ENCODE assay signal across 8 cellular contexts in the genomic region with DNA sequence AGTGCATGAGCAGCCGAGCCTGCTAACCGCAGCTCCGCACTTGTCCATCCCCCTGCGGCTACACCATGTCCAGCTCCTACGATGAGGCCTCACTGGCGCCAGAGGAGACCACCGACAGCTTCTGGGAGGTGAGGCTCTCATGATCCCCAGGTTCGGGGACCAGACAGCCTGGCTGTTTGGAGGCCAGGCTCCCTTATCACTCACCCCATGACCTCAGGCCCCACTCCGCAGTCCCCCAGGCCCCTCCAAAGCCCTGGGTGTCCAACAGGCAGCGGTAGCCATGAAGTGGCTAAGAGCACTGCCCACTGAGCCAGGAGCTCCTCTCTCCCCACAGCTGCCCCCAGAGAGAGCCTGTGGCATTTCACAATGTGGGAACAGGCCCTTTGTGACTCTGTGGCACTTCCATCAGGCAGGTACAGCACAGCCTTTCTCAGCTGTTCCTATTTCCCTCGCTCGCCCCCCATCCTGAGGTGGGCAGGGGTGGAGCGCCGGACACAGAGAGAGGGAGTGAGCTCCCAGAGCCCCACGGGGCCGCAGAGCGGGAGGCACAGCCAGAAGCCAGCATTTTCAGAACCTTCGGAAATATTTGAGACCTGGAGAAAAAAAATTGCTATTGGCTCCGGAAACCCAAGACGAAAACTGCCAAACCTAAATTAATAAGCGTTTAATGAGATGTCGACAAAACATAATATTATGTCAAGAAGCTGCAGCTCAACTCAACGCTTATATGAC. TPM values are rescaled to one million over a fixed set of nuclear protein-coding genes. Genes with fewer than 3 reads are reported as not detected.
DNase-seq lines count a peak whose midpoint lies in the region; ATAC-seq, FAIRE-seq and TF ChIP-seq lines count a peak whose summit lies in the region.

No MANE protein-coding gene starts in this region.

- POLR2A ChIA-PET in naive thymus-derived CD4-positive, alpha-beta T cell (lab: Charles Lee) = interaction anchor here (1.1 to 1.5 kb wide), 3 partner anchors 102 to 361 kb away, joined by 3 to 6 read pairs (median 4); partner anchors contain the start of genes HMGA1 and TAF11
- POLR2A ChIA-PET in activated CD4-positive, alpha-beta T cell treated with anti-CD3 and anti-CD28 coated beads for 36 hours (lab: Charles Lee) = no interaction called here

- H3K27ac Mint-ChIP-seq in dendritic cell treated with granulocyte-macrophage colony-stimulating factor and Interleukin-4, amounts not matched to agents 40 ng/mL and 50 ng/mL, for 4 days = peak overlapping the region; percentile 1
- peak overlapping the region in 8 of 9 donors; percentile 12 to 89 (median 75) for H3K27ac Mint-ChIP-seq in naive thymus-derived CD4-positive, alpha-beta T cell
- no peak overlapping the region for H3K27ac Mint-ChIP-seq in activated CD4-positive, alpha-beta T cell treated with anti-CD3 and anti-CD28 coated beads for 36 hours
- H3K27ac Mint-ChIP-seq in glutamatergic neuron (ENCODE audit: unreplicated experiment) = no peak overlapping the region

- no peaks in the 10 kb centered on the region for H3K9me3 ChIP-seq in heart right ventricle
- no peaks in the 10 kb centered on the region for H3K9me3 ChIP-seq in naive thymus-derived CD4-positive, alpha-beta T cell (ENCODE audit: control insufficient read depth in 2 of 3, low read length in 3 of 3)
- no peaks in the 10 kb centered on the region for H3K9me3 ChIP-seq in aorta (ENCODE audit: control insufficient read depth, low read length)

- peak overlapping the region in 7 of 10 donors; percentile 13 to 55 (median 52) for H3K27ac ChIP-seq in heart right ventricle
- peak overlapping the region; percentile 70 for H3K27ac ChIP-seq in naive thymus-derived CD4-positive, alpha-beta T cell (ENCODE audit: low read depth, low read length)
- H3K27ac ChIP-seq in aorta (ENCODE audit: low read depth in 1 of 2, low read length in 2 of 2) = no peak overlapping the region

- peak overlapping the region in 8 of 10 donors; percentile 16 to 48 (median 40) for H3K4me3 ChIP-seq in heart right ventricle
- H3K4me3 ChIP-seq in naive thymus-derived CD4-positive, alpha-beta T cell (ENCODE audit: low read length) = no peak overlapping the region
- no peak overlapping the region for H3K4me3 ChIP-seq in aorta (ENCODE audit: low read length in 2 of 2)

- 67 to 74% methylated on average over 23 of the region's 23 CpGs for WGBS in heart right ventricle, 2 donors
- WGBS in aorta, 2 donors = 50 to 51% methylated on average over 23 of the region's 23 CpGs

- no peaks in the 10 kb centered on the region for H3K27me3 ChIP-seq in heart right ventricle
- no peaks in the 10 kb centered on the region for H3K27me3 ChIP-seq in naive thymus-derived CD4-positive, alpha-beta T cell (ENCODE audit: control insufficient read depth in 2 of 2, insufficient read depth in 2 of 2, low read length in 2 of 2)
- no peaks in the 10 kb centered on the region for H3K27me3 ChIP-seq in aorta (ENCODE audit: control insufficient read depth in 1 of 2, insufficient read depth in 2 of 2, low read length in 1 of 2)

- TF ChIP-seq POLR2A in H54 (IDR thresholded peaks at IDR 0.05; ENCODE audit: low read depth, low read length) = no peak

- TF ChIP-seq CTCF in heart right ventricle (IDR thresholded peaks at IDR 0.05) (no peak), glutamatergic neuron (IDR thresholded peaks at IDR 0.05; ENCODE audit: partially characterized antibody, unreplicated experiment) (no peak)

- H3K36me3 ChIP-seq in heart right ventricle (no peaks in the 10 kb centered on the region), aorta (ENCODE audit: control insufficient read depth in 1 of 2, insufficient read depth in 2 of 2, low read length in 1 of 2) (no peaks in the 10 kb centered on the region)
- no peaks in the 10 kb centered on the region for H3K36me3 ChIP-seq in naive thymus-derived CD4-positive, alpha-beta T cell (ENCODE audit: control insufficient read depth in 2 of 3, insufficient read depth in 3 of 3, low read length in 3 of 3)

- peak in 1 of 8 donors; percentile 5 for ATAC-seq in heart right ventricle
- no peak for ATAC-seq in naive thymus-derived CD4-positive, alpha-beta T cell
- no peak for ATAC-seq in aorta (ENCODE audit: low FRiP score)
- ATAC-seq in activated CD4-positive, alpha-beta T cell treated with anti-CD3 and anti-CD28 coated beads for 36 hours = no peak

- H3K4me1 Mint-ChIP-seq in dendritic cell treated with granulocyte-macrophage colony-stimulating factor and Interleukin-4, amounts not matched to agents 40 ng/mL and 50 ng/mL, for 4 days (ENCODE audit: low read depth) = no peaks in the 10 kb centered on the region
- H3K4me1 Mint-ChIP-seq in naive thymus-derived CD4-positive, alpha-beta T cell = peaks cover 4 to 12% (median 8%) of the 10 kb centered on the region in 7 donors
- H3K4me1 Mint-ChIP-seq in activated CD4-positive, alpha-beta T cell treated with anti-CD3 and anti-CD28 coated beads for 36 hours = peaks cover 3% of the 10 kb centered on the region
- peaks cover 3% of the 10 kb centered on the region for H3K4me1 Mint-ChIP-seq in glutamatergic neuron (ENCODE audit: low read depth, unreplicated experiment)

- FAIRE-seq in H54 (lab: Jason Lieb, UNC) = no peak

- DNase-seq in heart right ventricle = no peak
- DNase-seq in cardiac septum (ENCODE audit: low spot score) = no peak
- peak in 1 of 9 donors; percentile 2 for DNase-seq in naive thymus-derived CD4-positive, alpha-beta T cell
- DNase-seq in aorta = peak; percentile 39 to 70
- no peak for DNase-seq in H54 (ENCODE audit: insufficient read length, low spot score)
- no peak for DNase-seq in activated CD4-positive, alpha-beta T cell treated with anti-CD3 and anti-CD28 coated beads for 36 hours
- no peak for DNase-seq in glutamatergic neuron

- peaks cover 5 to 21% (median 7%) of the 10 kb centered on the region in 9 donors for H3K4me1 ChIP-seq in heart right ventricle
- H3K4me1 ChIP-seq in naive thymus-derived CD4-positive, alpha-beta T cell (ENCODE audit: control insufficient read depth in 2 of 2, insufficient read depth in 2 of 2, low read length in 2 of 2) = peaks cover 7 to 14% of the 10 kb centered on the region in 2 donors
- no peaks in the 10 kb centered on the region for H3K4me1 ChIP-seq in aorta (ENCODE audit: control insufficient read depth in 1 of 2, insufficient read depth in 2 of 2, low read length in 2 of 2)

- H3K36me3 Mint-ChIP-seq in dendritic cell treated with granulocyte-macrophage colony-stimulating factor and Interleukin-4, amounts not matched to agents 40 ng/mL and 50 ng/mL, for 4 days (ENCODE audit: low read depth) = no peaks in the 10 kb centered on the region
- H3K36me3 Mint-ChIP-seq in naive thymus-derived CD4-positive, alpha-beta T cell = no peaks in the 10 kb centered on the region
- H3K36me3 Mint-ChIP-seq in activated CD4-positive, alpha-beta T cell treated with anti-CD3 and anti-CD28 coated beads for 36 hours (ENCODE audit: low read depth) = no peaks in the 10 kb centered on the region
- peaks cover 5% of the 10 kb centered on the region for H3K36me3 Mint-ChIP-seq in glutamatergic neuron (ENCODE audit: unreplicated experiment)

- no peaks in the 10 kb centered on the region for H3K9me3 Mint-ChIP-seq in dendritic cell treated with granulocyte-macrophage colony-stimulating factor and Interleukin-4, amounts not matched to agents 40 ng/mL and 50 ng/mL, for 4 days
- H3K9me3 Mint-ChIP-seq in naive thymus-derived CD4-positive, alpha-beta T cell = no peaks in the 10 kb centered on the region
- H3K9me3 Mint-ChIP-seq in activated CD4-positive, alpha-beta T cell treated with anti-CD3 and anti-CD28 coated beads for 36 hours (ENCODE audit: low read depth) = no peaks in the 10 kb centered on the region
- H3K9me3 Mint-ChIP-seq in glutamatergic neuron (ENCODE audit: unreplicated experiment) = no peaks in the 10 kb centered on the region

- no peak overlapping the region for H3K4me3 Mint-ChIP-seq in dendritic cell treated with granulocyte-macrophage colony-stimulating factor and Interleukin-4, amounts not matched to agents 40 ng/mL and 50 ng/mL, for 4 days
- peak overlapping the region in 4 of 10 donors; percentile 42 to 69 (median 59) for H3K4me3 Mint-ChIP-seq in naive thymus-derived CD4-positive, alpha-beta T cell
- no peak overlapping the region for H3K4me3 Mint-ChIP-seq in activated CD4-positive, alpha-beta T cell treated with anti-CD3 and anti-CD28 coated beads for 36 hours
- H3K4me3 Mint-ChIP-seq in glutamatergic neuron (ENCODE audit: unreplicated experiment) = no peak overlapping the region

- intact Hi-C loops in heart right ventricle (cut with DNase I) = loop anchor here in 5 of 10 donors (2.0 to 5.0 kb wide), 2 partner anchors 81 to 82 kb away; no protein-coding TSS in a partner anchor
- intact Hi-C loops in cardiac septum (cut with DNase I) = no loop called here
- intact Hi-C loops in dendritic cell treated with granulocyte-macrophage colony-stimulating factor and Interleukin-4, amounts not matched to agents 40 ng/mL and 50 ng/mL, for 4 days (cut with micrococcal nuclease) = no loop called here
- intact Hi-C loops in naive thymus-derived CD4-positive, alpha-beta T cell (cut with micrococcal nuclease) = loop anchor here (2.0 to 5.0 kb wide), 4 partner anchors 100 to 678 kb away; partner anchors contain the start of genes ANKS1A (in 1 of the 2), RPS10 (in 1 of the 2), SMIM29 (in 1 of the 2) and TAF11 (in 1 of the 2)
- intact Hi-C loops in aorta (cut with DNase I) = loop anchor here in 1 of 2 donors (5.0 kb wide), 1 partner anchor 231 kb away; the partner anchor contains the start of gene SNRPC
- intact Hi-C loops in activated CD4-positive, alpha-beta T cell treated with anti-CD3 and anti-CD28 coated beads for 36 hours (cut with DNase I, micrococcal nuclease) = loop anchor here in 1 of 2 experiments (2.0 kb wide), 3 partner anchors 66 to 614 kb away; partner anchors contain the start of genes ANKS1A, TAF11 and TCP11

- CTCF ChIA-PET in naive thymus-derived CD4-positive, alpha-beta T cell (lab: Charles Lee) = interaction anchor here (0.5 to 1.8 kb wide), 5 partner anchors 13 to 1778 kb away, joined by 3 to 13 read pairs (median 4); no protein-coding TSS in a partner anchor
- CTCF ChIA-PET in activated CD4-positive, alpha-beta T cell treated with anti-CD3 and anti-CD28 coated beads for 36 hours (lab: Charles Lee) = interaction anchor here (0.6 to 1.8 kb wide), 7 partner anchors 8 to 85 kb away, joined by 3 to 11 read pairs (median 3); no protein-coding TSS in a partner anchor

- peaks cover 27% of the 10 kb centered on the region for H3K27me3 Mint-ChIP-seq in dendritic cell treated with granulocyte-macrophage colony-stimulating factor and Interleukin-4, amounts not matched to agents 40 ng/mL and 50 ng/mL, for 4 days
- H3K27me3 Mint-ChIP-seq in naive thymus-derived CD4-positive, alpha-beta T cell = peaks cover 0 to 2% (median 0%) of the 10 kb centered on the region in 5 donors
- no peaks in the 10 kb centered on the region for H3K27me3 Mint-ChIP-seq in activated CD4-positive, alpha-beta T cell treated with anti-CD3 and anti-CD28 coated beads for 36 hours
- H3K27me3 Mint-ChIP-seq in glutamatergic neuron (ENCODE audit: unreplicated experiment) = peaks cover 10% of the 10 kb centered on the region

RNA-seq across cellular contexts. Expression of gene SPDEF, which starts 29.7 kb away (rescaled TPM):
- total RNA-seq in heart right ventricle (under 1 TPM in 8 of 10 donors, not detected in 2; 0.15 to 0.60 (median 0.22) TPM), cardiac septum (0.19 TPM), aorta (under 1 TPM in 1 of 2 donors, not detected in 1; 0.23 TPM), glutamatergic neuron (ENCODE audit: unreplicated experiment) (not detected)
- polyA plus RNA-seq in heart right ventricle (under 1 TPM; 0.22 TPM), aorta (1 to 10 TPM in 1 of 2 donors, under 1 TPM in 1; 0.67 to 3.0 TPM)
- total RNA-seq in naive thymus-derived CD4-positive, alpha-beta T cell = under 1 TPM in 2 of 5 experiments, not detected in 3; 0.39 to 0.40 TPM
- polyA plus RNA-seq in naive thymus-derived CD4-positive, alpha-beta T cell = not detected
- under 1 TPM in 1 of 2 experiments, not detected in 1; 0.18 TPM for total RNA-seq in activated CD4-positive, alpha-beta T cell treated with anti-CD3 and anti-CD28 coated beads for 36 hours

Comparison
In these comparisons a context has a peak if more than half of its experiments do, and no peak if none do; other contexts are left out.
1. DNase-seq: peak in aorta (2 of 2); none in heart right ventricle (0 of 2), cardiac septum (single experiment), H54 (single experiment), activated CD4-positive, alpha-beta T cell treated with anti-CD3 and anti-CD28 coated beads for 36 hours (single experiment) and glutamatergic neuron (single experiment).
2. H3K27ac ChIP-seq: peak in heart right ventricle (7 of 10) and naive thymus-derived CD4-positive, alpha-beta T cell (single experiment); none in aorta (0 of 2).
3. H3K4me3 ChIP-seq: peak in heart right ventricle (8 of 10); none in naive thymus-derived CD4-positive, alpha-beta T cell (single experiment) and aorta (0 of 2).
4. H3K27ac Mint-ChIP-seq: peak in dendritic cell treated with granulocyte-macrophage colony-stimulating factor and Interleukin-4, amounts not matched to agents 40 ng/mL and 50 ng/mL, for 4 days (single experiment) and naive thymus-derived CD4-positive, alpha-beta T cell (8 of 9); none in activated CD4-positive, alpha-beta T cell treated with anti-CD3 and anti-CD28 coated beads for 36 hours (single experiment) and glutamatergic neuron (single experiment).
5. intact Hi-C loops: an anchor here in naive thymus-derived CD4-positive, alpha-beta T cell (2.0 to 5.0 kb wide); none called in cardiac septum and dendritic cell treated with granulocyte-macrophage colony-stimulating factor and Interleukin-4, amounts not matched to agents 40 ng/mL and 50 ng/mL, for 4 days.